10 cellular contexts compared by ENCODE assay signal in the genomic region with DNA sequence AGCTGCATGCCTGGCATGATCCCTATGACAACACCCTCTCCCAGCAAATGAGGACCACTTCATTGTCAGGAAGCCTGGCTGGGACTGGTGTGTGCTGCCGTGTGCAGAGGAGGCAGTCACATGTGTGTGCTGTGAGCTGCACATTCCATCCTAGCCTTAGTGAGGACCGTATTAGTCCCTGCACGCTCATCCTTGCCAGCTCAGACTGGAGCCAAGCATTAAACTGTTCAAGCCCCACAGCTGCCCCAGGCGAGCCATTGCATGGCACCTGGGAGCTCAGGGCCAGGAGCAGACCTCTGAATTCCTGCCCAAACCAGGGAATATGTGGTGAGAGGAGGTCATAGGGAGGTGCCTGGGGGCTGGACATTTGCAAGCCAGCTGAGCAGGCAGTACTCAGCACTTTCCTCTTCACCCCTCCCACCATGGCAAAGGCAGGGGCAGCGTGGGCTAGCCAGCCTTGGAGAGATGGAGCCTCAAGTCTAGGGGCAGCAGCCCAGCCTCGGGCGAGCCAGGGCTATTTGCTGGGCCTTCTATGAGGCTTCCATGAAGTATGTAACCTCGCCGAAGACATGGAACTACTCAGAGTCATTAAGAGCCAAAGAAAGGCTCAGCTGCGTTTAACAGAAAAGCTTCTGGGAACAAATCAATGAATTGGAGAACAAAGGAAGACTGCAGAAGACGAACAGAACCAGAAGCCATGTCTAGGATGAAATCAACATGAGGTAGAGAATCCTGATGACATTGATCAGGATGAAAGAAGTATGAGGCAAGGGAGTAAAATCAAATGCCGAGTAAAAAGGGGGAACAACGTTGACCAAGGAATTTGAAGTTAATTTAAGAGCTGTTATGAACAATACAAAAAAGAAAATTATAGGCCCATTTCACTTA. TPM values are rescaled to one million over a fixed set of nuclear protein-coding genes. Genes with fewer than 3 reads are reported as not detected.
A peak's percentile ranks its signal among the peaks of the same experiment; 100 is the strongest.
DNase-seq lines count a peak whose midpoint lies in the region; ATAC-seq and TF ChIP-seq lines count a peak whose summit lies in the region.
"Had no signal": no experiment of that assay in that cellular context is flagged by ENCODE, and none has a peak within 500 bp of the region (broad histone marks: within the 10 kb centered on the region; RNA-seq: fewer than 3 reads in every experiment).

No MANE protein-coding gene starts in this region.

- H3K27ac ChIP-seq in HEK293 (ENCODE audit: extremely low read depth, low read depth, low read length) (no peak overlapping the region), right cardiac atrium (ENCODE audit: low read length) (peak overlapping the region; percentile 93), testis (peak overlapping the region; percentile 63 to 75), WERI-Rb-1 (no peak overlapping the region), spleen (no peak overlapping the region)

- DNase-seq in right cardiac atrium = peak in 2 of 3 donors; percentile 76 to 83
- DNase-seq in testis = peak; percentile 78
- no peak for DNase-seq in WERI-Rb-1
- no peak for DNase-seq in spleen
- DNase-seq: DND-41, foreskin melanocyte had no signal

- H3K4me1 ChIP-seq in HEK293 (ENCODE audit: control insufficient read depth, insufficient read depth, low read length) = no peaks in the 10 kb centered on the region
- H3K4me1 ChIP-seq in right cardiac atrium (ENCODE audit: control insufficient read depth, insufficient read depth, low read length) = peaks cover 20% of the 10 kb centered on the region
- H3K4me1 ChIP-seq in testis = peaks cover 24% of the 10 kb centered on the region
- H3K4me1 ChIP-seq in spleen = peaks cover 3 to 23% (median 14%) of the 10 kb centered on the region in 6 donors

- no peak for TF ChIP-seq CTCF in HEK293 (tag by site-specific recombination; IDR thresholded peaks at IDR 0.05)
- TF ChIP-seq CTCF in brain (conservative IDR thresholded peaks at IDR 0.05) = no peak
- no peak for TF ChIP-seq CTCF in testis (IDR thresholded peaks at IDR 0.05)
- TF ChIP-seq CTCF in WERI-Rb-1 (IDR thresholded peaks at IDR 0.05; ENCODE audit: low read depth, low read length) = no peak
- no peak for TF ChIP-seq CTCF in spleen (IDR thresholded peaks at IDR 0.05 in 8 of 11, conservative IDR thresholded peaks at IDR 0.05 in 3 of 11)

- H3K9me3 Mint-ChIP-seq in brain = no peaks in the 10 kb centered on the region
- H3K9me3 Mint-ChIP-seq: T-helper 1 cell treated with Interleukin-12 subunit alpha and Interleukin-12 subunit beta and Interleukin-4 antibody, amounts not matched to agents 30 μg/mL and 1 μg/mL, for 36 hours had no signal

- H3K36me3 ChIP-seq in HEK293 (ENCODE audit: control insufficient read depth in 2 of 2, insufficient read depth in 1 of 2, low read length in 2 of 2) (no peaks in the 10 kb centered on the region), testis (ENCODE audit: low read depth, missing control alignments) (no peaks in the 10 kb centered on the region), WERI-Rb-1 (no peaks in the 10 kb centered on the region), spleen (no peaks in the 10 kb centered on the region)

- H3K27ac Mint-ChIP-seq in brain = peak overlapping the region; percentile 29 to 93 (median 68)
- H3K27ac Mint-ChIP-seq: T-helper 1 cell treated with Interleukin-12 subunit alpha and Interleukin-12 subunit beta and Interleukin-4 antibody, amounts not matched to agents 30 μg/mL and 1 μg/mL, for 36 hours had no signal

- 47% methylated on average over 13 of the region's 13 CpGs for WGBS in right cardiac atrium
- WGBS in testis, 2 donors = 60 to 70% methylated on average over 11 to 12 of the region's 13 CpGs
- WGBS in spleen, 5 donors = 75 to 80% (median 76%) methylated on average over 10 to 13 of the region's 13 CpGs

- H3K27me3 Mint-ChIP-seq in brain = peaks cover 2% of the 10 kb centered on the region

- H3K4me3 Mint-ChIP-seq in brain = no peak overlapping the region
- H3K4me3 Mint-ChIP-seq: T-helper 1 cell treated with Interleukin-12 subunit alpha and Interleukin-12 subunit beta and Interleukin-4 antibody, amounts not matched to agents 30 μg/mL and 1 μg/mL, for 36 hours had no signal

- TF ChIP-seq POLR2A in testis (IDR thresholded peaks at IDR 0.05) (no peak), spleen (IDR thresholded peaks at IDR 0.05) (no peak)

- peak; percentile 24 to 73 for ATAC-seq in right cardiac atrium
- no peak for ATAC-seq in HG02763 (IDR thresholded peaks at IDR 0.05; ENCODE audit: unreplicated experiment)

- CTCF ChIA-PET in HEK293 (lab: Yijun Ruan, JAX) = interaction anchor here (0.6 to 1.6 kb wide), 5 partner anchors 24 to 1065 kb away, joined by 3 to 7 read pairs (median 5); no protein-coding TSS in a partner anchor

- intact Hi-C loops in right cardiac atrium (cut with DNase I) (no loop called here), testis (cut with DNase I; ENCODE audit: low total_unique reads) (no loop called here), spleen (cut with DNase I; ENCODE audit: low total_unique reads) (no loop called here)

- no peaks in the 10 kb centered on the region for H3K36me3 Mint-ChIP-seq in brain

- H3K27me3 ChIP-seq in right cardiac atrium (ENCODE audit: control insufficient read depth, insufficient read depth) = no peaks in the 10 kb centered on the region
- no peaks in the 10 kb centered on the region for H3K27me3 ChIP-seq in testis
- no peaks in the 10 kb centered on the region for H3K27me3 ChIP-seq in WERI-Rb-1 (ENCODE audit: insufficient read depth, low read depth, severe bottlenecking)
- peaks cover 0 to 7% (median 0%) of the 10 kb centered on the region in 7 donors for H3K27me3 ChIP-seq in spleen (replicated peaks in 1 of 7)

- no peak overlapping the region for H3K4me3 ChIP-seq in HEK293 (ENCODE audit: low read depth, low read length)
- H3K4me3 ChIP-seq in right cardiac atrium (ENCODE audit: low read length) = no peak overlapping the region
- H3K4me3 ChIP-seq in testis = no peak overlapping the region
- no peak overlapping the region for H3K4me3 ChIP-seq in WERI-Rb-1 (ENCODE audit: low read depth, low read length)
- H3K4me3 ChIP-seq in spleen = no peak overlapping the region

- peaks cover 34% of the 10 kb centered on the region for H3K4me1 Mint-ChIP-seq in brain

- H3K9me3 ChIP-seq in HEK293 (ENCODE audit: control insufficient read depth, insufficient read depth, low read depth, low read length) (no peaks in the 10 kb centered on the region), right cardiac atrium (ENCODE audit: control insufficient read depth, low read length) (no peaks in the 10 kb centered on the region), testis (no peaks in the 10 kb centered on the region), WERI-Rb-1 (ENCODE audit: severe bottlenecking) (no peaks in the 10 kb centered on the region), spleen (no peaks in the 10 kb centered on the region)

- POLR2A ChIA-PET in HEK293 (lab: Yijun Ruan, JAX) = no interaction called here

TF ChIP-seq in HEK293, 187 proteins besides CTCF, POLR2A, EP300 and RAD21 (continues in another document):
- TF ChIP-seq ZNF302 (tag by site-specific recombination; IDR thresholded peaks at IDR 0.05; ENCODE audit: low read depth) = no peak
- TF ChIP-seq ZNF548 (tag by site-specific recombination; IDR thresholded peaks at IDR 0.05) = no peak
- TF ChIP-seq ZSCAN30 (tag by site-specific recombination; IDR thresholded peaks at IDR 0.05) = no peak
- peak; percentile 86 for TF ChIP-seq ZBTB17 (tag by site-specific recombination; IDR thresholded peaks at IDR 0.05)
- TF ChIP-seq ZNF664 (tag by site-specific recombination; IDR thresholded peaks at IDR 0.05) = no peak

RNA-seq across cellular contexts. Expression of a gene that starts 8.6 kb away (rescaled TPM):
- polyA plus RNA-seq in brain (ENCODE audit: insufficient read depth, low read depth, low replicate concordance) (0.39 TPM), right cardiac atrium (102 TPM), testis (ENCODE audit: insufficient read depth, low read depth, low replicate concordance) (52.0 TPM), spleen (10 to 100 TPM in 1 of 3 donors, 1 to 10 TPM in 2; 1.3 to 10.6 (median 5.7) TPM)
- total RNA-seq in right cardiac atrium (100 to 1,000 TPM in 1 of 4 donors, 10 to 100 TPM in 3; 85.2 to 292 (median 98.2) TPM), testis (100 to 1,000 TPM in 1 of 2 donors, 10 to 100 TPM in 1; 37.0 to 152 TPM), spleen (1 to 10 TPM in 4 of 7 donors, under 1 TPM in 2, not detected in 1; 0.51 to 7.4 (median 1.5) TPM)

RNA-seq across cellular contexts. Expression of a gene that starts 39.0 kb away (rescaled TPM):
- polyA plus RNA-seq in brain (ENCODE audit: insufficient read depth, low read depth, low replicate concordance) = 0.12 TPM
- total RNA-seq in right cardiac atrium = 1 to 10 TPM in 3 of 4 donors, under 1 TPM in 1; 0.65 to 1.3 (median 1.1) TPM
- 0.70 TPM for polyA plus RNA-seq in right cardiac atrium
- total RNA-seq in testis = 10 to 100 TPM; 16.9 to 23.4 TPM
- 4.4 TPM for polyA plus RNA-seq in testis (ENCODE audit: insufficient read depth, low read depth, low replicate concordance)
- total RNA-seq in spleen = under 1 TPM in 5 of 7 donors, not detected in 2; 0.17 to 0.92 (median 0.47) TPM
- under 1 TPM in 2 of 3 donors, not detected in 1; 0.06 to 0.08 TPM for polyA plus RNA-seq in spleen

RNA-seq across cellular contexts. Expression of a gene that starts 55.1 kb away (rescaled TPM):
- polyA plus RNA-seq in brain (ENCODE audit: insufficient read depth, low read depth, low replicate concordance) (5.0 TPM), right cardiac atrium (12.4 TPM), testis (ENCODE audit: insufficient read depth, low read depth, low replicate concordance) (8.2 TPM), spleen (10 to 100 TPM; 14.8 to 25.0 (median 24.1) TPM)
- total RNA-seq in right cardiac atrium (10 to 100 TPM; 11.6 to 22.8 (median 12.4) TPM), testis (10 to 100 TPM; 10.0 to 11.2 TPM), spleen (10 to 100 TPM; 18.8 to 30.4 (median 21.0) TPM)

Comparison
In these comparisons a context has a peak if more than half of its experiments do, and no peak if none do; other contexts are left out.
1. H3K27ac ChIP-seq: peak in right cardiac atrium (single experiment) and testis (2 of 2); none in HEK293 (single experiment), WERI-Rb-1 (single experiment) and spleen (0 of 8).
2. DNase-seq: peak in right cardiac atrium (2 of 3) and testis (single experiment); none in WERI-Rb-1 (single experiment) and spleen (single experiment).